ENCODE assay signal across 1 cellular context in genomic region chr22:46380069-46380468, GRCh38.
TF ChIP-seq lines count a peak whose summit lies in the region.

No MANE protein-coding gene starts in this region.

TF ChIP-seq in WTC11, 78 proteins besides CTCF, POLR2A, EP300 and RAD21 (continued from another document):
- TF ChIP-seq ZNF532 (CRISPR knock-in tag; IDR thresholded peaks at IDR 0.05; ENCODE audit: borderline replicate concordance) (no peak), ZNF416 (CRISPR knock-in tag; IDR thresholded peaks at IDR 0.05) (no peak), ZNF396 (CRISPR knock-in tag; IDR thresholded peaks at IDR 0.05; ENCODE audit: borderline replicate concordance) (no peak), CREM (CRISPR knock-in tag; IDR thresholded peaks at IDR 0.05) (no peak), FOXP4 (CRISPR knock-in tag; IDR thresholded peaks at IDR 0.05) (no peak), ZBTB43 (CRISPR knock-in tag; IDR thresholded peaks at IDR 0.05) (no peak), PRRX2 (CRISPR knock-in tag; IDR thresholded peaks at IDR 0.05) (no peak), NFATC4 (CRISPR knock-in tag; IDR thresholded peaks at IDR 0.05) (no peak), ATF6 (CRISPR knock-in tag; IDR thresholded peaks at IDR 0.05) (no peak)
TF ChIP-seq in WTC11: peak in this region for 0.
